Comparison of ENCODE assay signal across 25 cellular contexts in the genomic region with DNA sequence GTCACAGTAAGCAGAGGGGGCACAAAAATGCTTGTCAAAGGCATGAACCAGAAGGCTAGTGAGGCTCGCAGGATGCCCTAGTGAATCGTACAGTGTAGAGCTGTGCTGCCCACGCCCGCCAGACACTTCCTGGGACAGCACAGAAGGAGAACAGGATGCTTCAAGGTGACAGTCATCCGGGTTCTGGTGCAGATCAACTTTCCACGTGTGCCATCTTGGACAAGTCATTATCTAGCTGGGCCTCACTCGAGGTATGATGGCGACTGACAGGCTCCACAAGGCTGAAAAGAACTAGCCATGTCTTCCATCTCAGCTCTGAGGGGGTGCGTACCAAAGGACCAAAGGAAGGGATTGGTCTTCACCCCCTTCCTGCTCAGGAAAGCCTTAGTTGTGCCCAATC. TPM values are rescaled to one million over a fixed set of nuclear protein-coding genes. Genes with fewer than 3 reads are reported as not detected.
DNase-seq lines count a peak whose midpoint lies in the region; ATAC-seq, FAIRE-seq and TF ChIP-seq lines count a peak whose summit lies in the region.
"Had no signal": no experiment of that assay in that cellular context is flagged by ENCODE, and none has a peak within 500 bp of the region (broad histone marks: within the 10 kb centered on the region; RNA-seq: fewer than 3 reads in every experiment).

No MANE protein-coding gene starts in this region.

- in situ Hi-C loops in HepG2 (cut with HindIII; ENCODE audit: extremely low pct_ligation_motif_present, low pct_unique_long_range_greater_than_20kb), result loop anchor here (25.0 kb wide), 1 partner anchor 149 kb away; no protein-coding TSS in a partner anchor

- H3K27ac ChIP-seq in HepG2 (ENCODE audit: extremely low read length, insufficient read depth, low read length), result no peak overlapping the region
- H3K27ac ChIP-seq in right lobe of liver, result no peak overlapping the region
- H3K27ac ChIP-seq: C4-2B, SK-N-MC had no signal

- peaks cover 64% of the 10 kb centered on the region for H3K4me1 ChIP-seq in HepG2 (ENCODE audit: insufficient read depth, low read length)
- no peaks in the 10 kb centered on the region for H3K4me1 ChIP-seq in right lobe of liver
- H3K4me1 ChIP-seq: HAP-1 had no signal

- H3K9me3 Mint-ChIP-seq in mesothelial cell of epicardium, result no peaks in the 10 kb centered on the region
- no peaks in the 10 kb centered on the region for H3K9me3 Mint-ChIP-seq in activated naive CD4-positive, alpha-beta T cell treated with anti-CD3 and anti-CD28 coated beads, Interleukin-2, amount 50 U/mL, for 72 hours

- H3K4me2 ChIP-seq in HepG2 (ENCODE audit: low read depth, low read length), result no peak overlapping the region

- POLR2A ChIA-PET in HepG2 (lab: Yijun Ruan, JAX), result no interaction called here

- TF ChIP-seq RAD21 in HepG2 (CRISPR knock-in tag; IDR thresholded peaks at IDR 0.05), result no peak

- CTCF ChIA-PET in HepG2 (lab: Yijun Ruan, JAX; ENCODE audit: low intra/inter-chr PET ratio, low total read pairs), result no interaction called here

- peaks cover 57% of the 10 kb centered on the region for H3K79me2 ChIP-seq in HepG2 (ENCODE audit: insufficient read depth, low read length)

- H3K36me3 Mint-ChIP-seq in mesothelial cell of epicardium, result peaks cover 1% of the 10 kb centered on the region
- H3K36me3 Mint-ChIP-seq in activated naive CD4-positive, alpha-beta T cell treated with anti-CD3 and anti-CD28 coated beads, Interleukin-2, amount 50 U/mL, for 72 hours, result no peaks in the 10 kb centered on the region
- H3K36me3 Mint-ChIP-seq: IgD-negative memory B cell had no signal

- ATAC-seq in HepG2 (no peak), right lobe of liver (no peak)
- no peak for ATAC-seq in activated naive CD4-positive, alpha-beta T cell treated with anti-CD3 and anti-CD28 coated beads, Interleukin-2, amount 50 U/mL, for 72 hours

- no peak overlapping the region for H3K4me3 Mint-ChIP-seq in mesothelial cell of epicardium

- H3K27ac Mint-ChIP-seq in mesothelial cell of epicardium, result peak overlapping the region; percentile 31
- no peak overlapping the region for H3K27ac Mint-ChIP-seq in activated naive CD4-positive, alpha-beta T cell treated with anti-CD3 and anti-CD28 coated beads, Interleukin-2, amount 50 U/mL, for 72 hours
- H3K27ac Mint-ChIP-seq: IgD-negative memory B cell had no signal

- TF ChIP-seq EP300 in HepG2 (IDR thresholded peaks at IDR 0.05; ENCODE audit: low read depth in 2 of 2, low read length in 2 of 2) (no peak), HepG2 (CRISPR knock-in tag; IDR thresholded peaks at IDR 0.05; ENCODE audit: borderline replicate concordance) (no peak)

- BruUV-seq in HepG2 (replicated peaks; lab: Mats Ljungman, UMichigan), result no TSS peak

- H4K20me1 ChIP-seq in HepG2 (ENCODE audit: insufficient read depth, low read length), result peaks cover 48% of the 10 kb centered on the region

- H3K9me3 ChIP-seq in HepG2 (ENCODE audit: low read length) (no peaks in the 10 kb centered on the region), right lobe of liver (no peaks in the 10 kb centered on the region)
- H3K9me3 ChIP-seq: HAP-1 had no signal

- TF ChIP-seq POLR2A in HepG2 (IDR thresholded peaks at IDR 0.05; ENCODE audit: insufficient read depth in 1 of 2, low read depth in 2 of 2, low read length in 2 of 2) (no peak), right lobe of liver (IDR thresholded peaks at IDR 0.05) (no peak)

- H3K4me1 Mint-ChIP-seq in mesothelial cell of epicardium, result peaks cover 31% of the 10 kb centered on the region

- peaks cover 36 to 51% of the 10 kb centered on the region in 2 experiments for H3K36me3 ChIP-seq in HepG2 (replicated peaks in 1 of 2; ENCODE audit: control insufficient read depth in 1 of 2, insufficient read depth in 2 of 2, low read length in 2 of 2)
- peaks cover 0 to 8% (median 0%) of the 10 kb centered on the region in 4 donors for H3K36me3 ChIP-seq in right lobe of liver
- peaks cover 2% of the 10 kb centered on the region for H3K36me3 ChIP-seq in bronchial epithelial cell (ENCODE audit: control insufficient read depth, insufficient read depth, low read length)
- H3K36me3 ChIP-seq: HAP-1 had no signal

- no peak overlapping the region for H3K4me3 ChIP-seq in HepG2 (replicated peaks in 1 of 3; ENCODE audit: insufficient read depth in 1 of 3, low read depth in 2 of 3, low read length in 3 of 3)
- H3K4me3 ChIP-seq in right lobe of liver, result no peak overlapping the region
- no peak overlapping the region for H3K4me3 ChIP-seq in bronchial epithelial cell (ENCODE audit: low read depth, low read length)
- H3K4me3 ChIP-seq: HAP-1, SK-N-MC had no signal

- DNase-seq in HepG2 (ENCODE audit: low spot score), result no peak
- no peak for DNase-seq in right lobe of liver
- no peak for DNase-seq in bronchial epithelial cell (ENCODE audit: low read depth)
- no peak for DNase-seq in mesothelial cell of epicardium (ENCODE audit: low spot score in 2 of 2, unreplicated experiment in 2 of 2)
- DNase-seq in activated naive CD4-positive, alpha-beta T cell treated with anti-CD3 and anti-CD28 coated beads, Interleukin-2, amount 50 U/mL, for 72 hours (ENCODE audit: low spot score in 2 of 2), result no peak
- no peak for DNase-seq in GM03348 (ENCODE audit: low spot score)
- no peak for DNase-seq in SHP77 treated with DMSO at 0.1 percent for 48 hours (lab: John Stamatoyannopoulos, UW)
- DNase-seq: 8988T, DMS53, GDM1, Karpas-422, NCI-H1694, NCI-H2081, NCI-H2171, NCI-H345, NCI-H526 treated with DMSO at 0.1 percent for 48 hours, RPMI8226, SHP77, SW 1271 had no signal

- no peak overlapping the region for H2AFZ ChIP-seq in HepG2 (ENCODE audit: low read length)

- H3K9ac ChIP-seq in HepG2 (ENCODE audit: insufficient read depth, low read depth, low read length), result no peak overlapping the region

- H3K27me3 ChIP-seq in HepG2 (ENCODE audit: control insufficient read depth in 1 of 2, insufficient read depth in 2 of 2, low read length in 2 of 2) (no peaks in the 10 kb centered on the region; a peak in 1 of 5 replicates), right lobe of liver (no peaks in the 10 kb centered on the region), bronchial epithelial cell (ENCODE audit: control insufficient read depth, insufficient read depth, low read length) (no peaks in the 10 kb centered on the region)

- no peak for TF ChIP-seq CTCF in HepG2 (CRISPR knock-in tag; IDR thresholded peaks at IDR 0.05)
- TF ChIP-seq CTCF in right lobe of liver (IDR thresholded peaks at IDR 0.05), result no peak
- TF ChIP-seq CTCF in bronchial epithelial cell (IDR thresholded peaks at IDR 0.05; ENCODE audit: insufficient read depth, low read length, severe bottlenecking), result no peak
- TF ChIP-seq CTCF in mesothelial cell of epicardium (IDR thresholded peaks at IDR 0.05; ENCODE audit: unreplicated experiment), result no peak

- peaks cover 2% of the 10 kb centered on the region for H3K27me3 Mint-ChIP-seq in mesothelial cell of epicardium (ENCODE audit: low read depth)

- intact Hi-C loops in HepG2 (cut with micrococcal nuclease; ENCODE audit: unreplicated experiment) (no loop called here), right lobe of liver (cut with DNase I) (no loop called here)

- WGBS in HepG2 (ENCODE audit: low lambda C conversion rate), result 95% methylated on average over 9 of the region's 9 CpGs
- WGBS in right lobe of liver (ENCODE audit: insufficient coverage, low coverage, low lambda C conversion rate, missing lambda C conversion rate), result 73% methylated on average over 4 of the region's 9 CpGs

- no peak for FAIRE-seq in HepG2 (lab: Jason Lieb, UNC)
- FAIRE-seq in bronchial epithelial cell (lab: Jason Lieb, UNC), result peak; percentile 23
- FAIRE-seq: D721Med, HTR-8/SVneo had no signal

TF ChIP-seq in HepG2, 621 proteins besides CTCF, POLR2A, EP300 and RAD21:
- no peak for TF ChIP-seq NCOA1 (CRISPR knock-in tag; IDR thresholded peaks at IDR 0.05)
- TF ChIP-seq RBM22 (optimal IDR thresholded peaks at IDR 0.05; ENCODE audit: low read length), result peak; percentile 58
- no peak for TF ChIP-seq BCL6 (CRISPR knock-in tag; IDR thresholded peaks at IDR 0.05)
- TF ChIP-seq NAIF1 (CRISPR knock-in tag; IDR thresholded peaks at IDR 0.05; ENCODE audit: borderline replicate concordance), result no peak

RNA-seq across cellular contexts. Expression of a gene that starts 14.0 kb away (rescaled TPM):
- total RNA-seq in HepG2 (2016; rRNA removed; fragmentation: Illumina TruSeq; extraction: Trizol) (8.9 and 9.0 TPM in 2 replicates), right lobe of liver (10 to 100 TPM in 2 of 6 experiments, 1 to 10 TPM in 4; 3.9 to 11.6 (median 7.3) TPM), bronchial epithelial cell (0.51 and 1.3 TPM in 2 replicates), mesothelial cell of epicardium (21.3 to 21.5 TPM (median 21.4 TPM) in 3 replicates)
- 1.6 and 1.8 TPM in 2 replicates for total RNA-seq in HepG2 (2016; cell fraction: cytosol; rRNA removed; fragmentation: Illumina TruSeq; extraction: Trizol; ENCODE audit: low read depth)
- 8.3 and 8.7 TPM in 2 replicates for total RNA-seq in HepG2 (2016; cell fraction: insoluble cytoplasmic fraction; rRNA removed; fragmentation: Illumina TruSeq; extraction: Trizol)
- total RNA-seq in HepG2 (2016; cell fraction: membrane; rRNA removed; fragmentation: Illumina TruSeq; extraction: Trizol), result 5.8 and 6.0 TPM in 2 replicates
- total RNA-seq in HepG2 (2016; cell fraction: nucleus; rRNA removed; fragmentation: Illumina TruSeq; extraction: Trizol), result 12.5 and 16.8 TPM in 2 replicates
- 17.8 and 19.2 TPM in 2 replicates for polyA plus RNA-seq in HepG2 (2011; rRNA removed)
- 10.9 and 12.6 TPM in 2 replicates for polyA plus RNA-seq in HepG2 (2011; cell fraction: cytosol; rRNA removed)
- polyA plus RNA-seq in HepG2 (2011; cell fraction: nucleus; rRNA removed), result 61.0 and 63.7 TPM in 2 replicates
- polyA plus RNA-seq in HepG2 (2012), result 10.0 and 17.2 TPM in 2 replicates
- polyA plus RNA-seq in HepG2 (2016; cell fraction: cytosol; fragmentation: Illumina TruSeq; extraction: Trizol; ENCODE audit: low read depth), result 0.37 and 0.40 TPM in 2 replicates
- polyA plus RNA-seq in HepG2 (2016; cell fraction: insoluble cytoplasmic fraction; fragmentation: Illumina TruSeq; extraction: Trizol; ENCODE audit: low read depth), result 6.9 and 9.0 TPM in 2 replicates
- 2.0 and 2.1 TPM in 2 replicates for polyA plus RNA-seq in HepG2 (2016; cell fraction: membrane; fragmentation: Illumina TruSeq; extraction: Trizol; ENCODE audit: low read depth)
- 21.3 and 22.7 TPM in 2 replicates for polyA plus RNA-seq in HepG2 (2016; cell fraction: nucleus; fragmentation: Illumina TruSeq; extraction: Trizol; ENCODE audit: insufficient read depth, low read depth)
- polyA minus RNA-seq in HepG2 (2011; rRNA and poly(A)+ RNA removed; ENCODE audit: low replicate concordance), result 0.09 and 81.1 TPM in 2 replicates
- polyA minus RNA-seq in HepG2 (2011; cell fraction: cytosol; rRNA and poly(A)+ RNA removed), result 21.7 and 22.2 TPM in 2 replicates
- polyA minus RNA-seq in HepG2 (2011; cell fraction: nucleus; rRNA and poly(A)+ RNA removed), result 40.0 and 40.4 TPM in 2 replicates
- total RNA-seq in activated naive CD4-positive, alpha-beta T cell treated with anti-CD3 and anti-CD28 coated beads, Interleukin-2, amount 50 U/mL, for 72 hours, result under 1 TPM; 0.16 to 0.51 TPM
- polyA plus RNA-seq: IgD-negative memory B cell had no signal
